ENCODE assay signal across 22 cellular contexts in genomic region chr17:72527819-72528218, GRCh38.
A peak's percentile ranks its signal among the peaks of the same experiment; 100 is the strongest.
DNase-seq lines count a peak whose midpoint lies in the region; ATAC-seq and TF ChIP-seq lines count a peak whose summit lies in the region.
"Had no signal": no experiment of that assay in that cellular context is flagged by ENCODE, and none has a peak within 500 bp of the region (broad histone marks: within the 10 kb centered on the region; RNA-seq: fewer than 3 reads in every experiment).

No MANE protein-coding gene starts in this region.

- no peaks in the 10 kb centered on the region for H3K9me3 ChIP-seq in lower lobe of right lung
- H3K9me3 ChIP-seq: BE2C had no signal

- H3K27me3 ChIP-seq in foreskin keratinocyte (no peaks in the 10 kb centered on the region), lower lobe of right lung (ENCODE audit: low read depth) (no peaks in the 10 kb centered on the region)
- H3K27me3 ChIP-seq: BE2C had no signal

- intact Hi-C loops in posterior vena cava (cut with DNase I), result no loop called here
- intact Hi-C loops in lower lobe of right lung (cut with DNase I), result no loop called here

- no peak for TF ChIP-seq CTCF in RWPE1 (conservative IDR thresholded peaks at IDR 0.05; ENCODE audit: low read depth)
- TF ChIP-seq CTCF in foreskin keratinocyte (conservative IDR thresholded peaks at IDR 0.05), result no peak
- no peak for TF ChIP-seq CTCF in lower lobe of right lung (IDR thresholded peaks at IDR 0.05)

- ATAC-seq in foreskin keratinocyte (peak; percentile 9), lower lobe of right lung (no peak)
- ATAC-seq: K562, PC-3 had no signal

- H3K36me3 ChIP-seq in lower lobe of right lung, result no peaks in the 10 kb centered on the region
- H3K36me3 ChIP-seq: BE2C had no signal

- POLR2A ChIA-PET in RWPE1 (lab: Yijun Ruan, JAX; ENCODE audit: low non-redundant PET), result interaction anchor here (0.5 kb wide), 1 partner anchor 32 kb away, joined by 5 read pairs; no protein-coding TSS in a partner anchor

- H3K27ac ChIP-seq in RWPE1 (peak overlapping the region; percentile 4; the same call in 1 of the 2 replicates), foreskin keratinocyte (no peak overlapping the region), lower lobe of right lung (no peak overlapping the region)

- no peak overlapping the region for H3K4me3 ChIP-seq in lower lobe of right lung
- H3K4me3 ChIP-seq: K562 had no signal

- DNase-seq in RWPE1 (ENCODE audit: low spot score) (no peak), foreskin keratinocyte (no peak), posterior vena cava (ENCODE audit: low spot score) (peak; percentile 50), amygdala (lab: John Stamatoyannopoulos, UW) (no peak), lower lobe of right lung (no peak)
- DNase-seq in activated T-cell treated with anti-CD3 and anti-CD28 coated beads, Interleukin-2, amount 50 U/mL, for 1 hour, result no peak
- DNase-seq in stimulated activated CD4-positive, alpha-beta T cell treated with anti-CD3 and anti-CD28 coated beads, Interleukin-15, amount 100 ng/mL, for 24 hours, result no peak
- DNase-seq: BE2C, DMS153, DND-41, Kasumi-1, NCI-H1105, NCI-H146, NCI-H1930, NCI-H2107, NCI-H446, NCI-H524 treated with DMSO at 0.1 percent for 48 hours, NCI-H774, PC-3, RPMI8226, SHP77 had no signal

- H3K4me1 ChIP-seq in foreskin keratinocyte, result no peaks in the 10 kb centered on the region
- H3K4me1 ChIP-seq in lower lobe of right lung, result no peaks in the 10 kb centered on the region
- H3K4me1 ChIP-seq: BE2C had no signal

- CTCF ChIA-PET in RWPE1 (lab: Yijun Ruan, JAX), result interaction anchor here (0.5 to 0.7 kb wide), 2 partner anchors 42 to 155 kb away, joined by 3 to 5 read pairs; no protein-coding TSS in a partner anchor
